Comparison of ENCODE assay signal across 25 cellular contexts in genomic region chr9:8732367-8733075, GRCh38.
DNase-seq lines count a peak whose midpoint lies in the region; FAIRE-seq and TF ChIP-seq lines count a peak whose summit lies in the region.
"Had no signal": no experiment of that assay in that cellular context is flagged by ENCODE, and none has a peak within 500 bp of the region (broad histone marks: within the 10 kb centered on the region; RNA-seq: fewer than 3 reads in every experiment).

No MANE protein-coding gene starts in this region.

- WGBS in spleen, 5 donors, result 69 to 87% (median 77%) methylated on average over 3 of the region's 3 CpGs

- intact Hi-C loops in spleen (cut with DNase I; ENCODE audit: low total_unique reads), result no loop called here

- H3K27me3 ChIP-seq in bronchial epithelial cell (ENCODE audit: control insufficient read depth, insufficient read depth, low read length) (no peaks in the 10 kb centered on the region), neural cell (ENCODE audit: insufficient read depth, low read depth, low read length) (no peaks in the 10 kb centered on the region), spleen (replicated peaks in 1 of 7) (no peaks in the 10 kb centered on the region)
- H3K27me3 ChIP-seq: ovary had no signal

- TF ChIP-seq RAD21 in neural cell (conservative IDR thresholded peaks at IDR 0.05), result no peak

- peaks cover 14% of the 10 kb centered on the region for H3K79me2 ChIP-seq in neural cell (replicated peaks; ENCODE audit: insufficient read depth, low read length)

- FAIRE-seq in bronchial epithelial cell (lab: Jason Lieb, UNC), result no peak
- FAIRE-seq: GM12891, keratinocyte had no signal

- H3K27ac ChIP-seq in neural cell (ENCODE audit: low read length) (peak overlapping the region; percentile 62), spleen (no peak overlapping the region)
- H3K27ac ChIP-seq: C4-2B, ovary, VCaP had no signal

- H3K9me3 Mint-ChIP-seq in endothelial cell (ENCODE audit: unreplicated experiment), result no peaks in the 10 kb centered on the region
- H3K9me3 Mint-ChIP-seq: activated CD4-positive, alpha-beta T cell treated with anti-CD3 and anti-CD28 coated beads, Interleukin-2, amount 10 ng/mL, durations not matched to agents 24 days and 14 days; activated naive CD8-positive, alpha-beta T cell treated with anti-CD3 and anti-CD28 coated beads, Interleukin-2, amount 50 U/mL, for 24 hours; natural killer cell; stimulated activated effector memory CD8-positive, alpha-beta T cell treated with anti-CD3 and anti-CD28 coated beads, Interleukin-12 subunit alpha, Interleukin-12 subunit beta, amount 100 ng/mL, for 72 hours; type B pancreatic cell had no signal

- peak overlapping the region; percentile 8 for H3K4me2 ChIP-seq in neural cell (ENCODE audit: low read length)

- peak; percentile 59 for DNase-seq in DMS79 (lab: John Stamatoyannopoulos, UW)
- DNase-seq in NCI-H1694 treated with DMSO at 0.1 percent for 48 hours (lab: John Stamatoyannopoulos, UW), result peak; percentile 72
- peak; percentile 9 for DNase-seq in bronchial epithelial cell (ENCODE audit: low read depth)
- no peak for DNase-seq in spleen
- DNase-seq in endothelial cell (ENCODE audit: low spot score), result no peak
- no peak for DNase-seq in stimulated activated CD4-positive, alpha-beta T cell treated with anti-CD3 and anti-CD28 coated beads, Interleukin-15, amount 100 ng/mL, for 24 hours
- DNase-seq: activated CD4-positive, alpha-beta T cell treated with anti-CD3 and anti-CD28 coated beads, Interleukin-2, amount 10 ng/mL, durations not matched to agents 24 days and 14 days; activated naive CD8-positive, alpha-beta T cell treated with anti-CD3 and anti-CD28 coated beads, Interleukin-2, amount 50 U/mL, for 24 hours; activated T-cell treated with anti-CD3 and anti-CD28 coated beads, Interleukin-2, amount 50 U/mL, for 48 hours; GOT3; Kasumi-1; midbrain; MV-4-11; natural killer cell; ovary; right cardiac atrium; stimulated activated CD4-positive, alpha-beta T cell treated with anti-CD3 and anti-CD28 coated beads, Interleukin-12 subunit alpha, Interleukin-12 subunit beta, amount 100 ng/mL, for 4 hours; stimulated activated CD4-positive, alpha-beta T cell treated with anti-CD3 and anti-CD28 coated beads, Interleukin-4, amount 100 ng/mL, for 24 hours had no signal

- no peaks in the 10 kb centered on the region for H3K9me3 ChIP-seq in neural cell (ENCODE audit: low read length)
- no peaks in the 10 kb centered on the region for H3K9me3 ChIP-seq in spleen
- H3K9me3 ChIP-seq: ovary had no signal

- peaks cover 0 to 13% (median 3%) of the 10 kb centered on the region in 6 donors for H3K4me1 ChIP-seq in spleen

- no peak for TF ChIP-seq CTCF in bronchial epithelial cell (IDR thresholded peaks at IDR 0.05; ENCODE audit: insufficient read depth, low read length, severe bottlenecking)
- TF ChIP-seq CTCF in neural cell (IDR thresholded peaks at IDR 0.05; ENCODE audit: poor library complexity, severe bottlenecking), result no peak
- TF ChIP-seq CTCF in spleen (IDR thresholded peaks at IDR 0.05 in 8 of 11, conservative IDR thresholded peaks at IDR 0.05 in 3 of 11), result no peak
- no peak for TF ChIP-seq CTCF in endothelial cell (IDR thresholded peaks at IDR 0.05; ENCODE audit: unreplicated experiment)

- H3K27ac Mint-ChIP-seq in endothelial cell (ENCODE audit: unreplicated experiment), result no peak overlapping the region
- H3K27ac Mint-ChIP-seq: activated CD4-positive, alpha-beta T cell treated with anti-CD3 and anti-CD28 coated beads, Interleukin-2, amount 10 ng/mL, durations not matched to agents 24 days and 14 days; activated naive CD8-positive, alpha-beta T cell treated with anti-CD3 and anti-CD28 coated beads, Interleukin-2, amount 50 U/mL, for 24 hours; natural killer cell; stimulated activated effector memory CD8-positive, alpha-beta T cell treated with anti-CD3 and anti-CD28 coated beads, Interleukin-12 subunit alpha, Interleukin-12 subunit beta, amount 100 ng/mL, for 72 hours; type B pancreatic cell had no signal

- peaks cover 23% of the 10 kb centered on the region for H3K4me1 Mint-ChIP-seq in endothelial cell (ENCODE audit: unreplicated experiment)
- H3K4me1 Mint-ChIP-seq: activated CD4-positive, alpha-beta T cell treated with anti-CD3 and anti-CD28 coated beads, Interleukin-2, amount 10 ng/mL, durations not matched to agents 24 days and 14 days; activated naive CD8-positive, alpha-beta T cell treated with anti-CD3 and anti-CD28 coated beads, Interleukin-2, amount 50 U/mL, for 24 hours; natural killer cell; stimulated activated effector memory CD8-positive, alpha-beta T cell treated with anti-CD3 and anti-CD28 coated beads, Interleukin-12 subunit alpha, Interleukin-12 subunit beta, amount 100 ng/mL, for 72 hours had no signal

- TF ChIP-seq POLR2A in spleen (IDR thresholded peaks at IDR 0.05), result no peak

- H3F3A ChIP-seq in neural cell (ENCODE audit: insufficient read depth, low read length, poor library complexity, severe bottlenecking), result peaks cover 8% of the 10 kb centered on the region

- no peak overlapping the region for H2AFZ ChIP-seq in neural cell (ENCODE audit: low read depth, low read length)

- H3K9me2 ChIP-seq in neural cell (ENCODE audit: insufficient read depth, low read length), result no peaks in the 10 kb centered on the region

- no peaks in the 10 kb centered on the region for H3K36me3 Mint-ChIP-seq in endothelial cell (ENCODE audit: low read depth, unreplicated experiment)
- H3K36me3 Mint-ChIP-seq: natural killer cell; stimulated activated effector memory CD8-positive, alpha-beta T cell treated with anti-CD3 and anti-CD28 coated beads, Interleukin-12 subunit alpha, Interleukin-12 subunit beta, amount 100 ng/mL, for 72 hours had no signal

- peaks cover 2% of the 10 kb centered on the region for H3K27me3 Mint-ChIP-seq in endothelial cell (ENCODE audit: unreplicated experiment)
- H3K27me3 Mint-ChIP-seq: activated naive CD8-positive, alpha-beta T cell treated with anti-CD3 and anti-CD28 coated beads, Interleukin-2, amount 50 U/mL, for 24 hours; type B pancreatic cell had no signal

- no peak overlapping the region for H3K4me3 Mint-ChIP-seq in endothelial cell (ENCODE audit: unreplicated experiment)
- H3K4me3 Mint-ChIP-seq: activated CD4-positive, alpha-beta T cell treated with anti-CD3 and anti-CD28 coated beads, Interleukin-2, amount 10 ng/mL, durations not matched to agents 24 days and 14 days; activated naive CD8-positive, alpha-beta T cell treated with anti-CD3 and anti-CD28 coated beads, Interleukin-2, amount 50 U/mL, for 24 hours; natural killer cell; stimulated activated effector memory CD8-positive, alpha-beta T cell treated with anti-CD3 and anti-CD28 coated beads, Interleukin-12 subunit alpha, Interleukin-12 subunit beta, amount 100 ng/mL, for 72 hours; type B pancreatic cell had no signal

- no peak overlapping the region for H3K4me3 ChIP-seq in bronchial epithelial cell (ENCODE audit: low read depth, low read length)
- H3K4me3 ChIP-seq in neural cell (ENCODE audit: low read length), result peak overlapping the region; percentile 51
- no peak overlapping the region for H3K4me3 ChIP-seq in spleen
- H3K4me3 ChIP-seq: ovary had no signal

- no peaks in the 10 kb centered on the region for H4K20me1 ChIP-seq in neural cell (ENCODE audit: insufficient read depth)

- no peak for TF ChIP-seq EP300 in neural cell (conservative IDR thresholded peaks at IDR 0.05; ENCODE audit: poor library complexity, severe bottlenecking)

- H3K36me3 ChIP-seq in bronchial epithelial cell (ENCODE audit: control insufficient read depth, insufficient read depth, low read length) (no peaks in the 10 kb centered on the region), neural cell (ENCODE audit: insufficient read depth, low read length) (no peaks in the 10 kb centered on the region), spleen (no peaks in the 10 kb centered on the region)
- H3K36me3 ChIP-seq: ovary had no signal

- H3K9ac ChIP-seq in neural cell (ENCODE audit: low read length), result no peak overlapping the region

TF ChIP-seq in neural cell, 6 proteins besides CTCF, POLR2A, EP300 and RAD21:
- TF ChIP-seq POLR2AphosphoS5 (IDR thresholded peaks at IDR 0.05), result peak; percentile 16
- no peak for TF ChIP-seq EZH2 (IDR thresholded peaks at IDR 0.05; ENCODE audit: borderline replicate concordance, insufficient read depth, low read length, poor library complexity, severe bottlenecking)
TF ChIP-seq in neural cell: peak in this region for 1.

Comparison
In these comparisons a context has a peak if more than half of its experiments do, and no peak if none do; other contexts are left out.
1. DNase-seq: peak in DMS79 (single experiment), NCI-H1694 treated with DMSO at 0.1 percent for 48 hours (single experiment) and bronchial epithelial cell (single experiment); none in spleen (single experiment), endothelial cell (single experiment) and stimulated activated CD4-positive, alpha-beta T cell treated with anti-CD3 and anti-CD28 coated beads, Interleukin-15, amount 100 ng/mL, for 24 hours (single experiment).